2 cellular contexts compared by ENCODE assay signal in the genomic region with DNA sequence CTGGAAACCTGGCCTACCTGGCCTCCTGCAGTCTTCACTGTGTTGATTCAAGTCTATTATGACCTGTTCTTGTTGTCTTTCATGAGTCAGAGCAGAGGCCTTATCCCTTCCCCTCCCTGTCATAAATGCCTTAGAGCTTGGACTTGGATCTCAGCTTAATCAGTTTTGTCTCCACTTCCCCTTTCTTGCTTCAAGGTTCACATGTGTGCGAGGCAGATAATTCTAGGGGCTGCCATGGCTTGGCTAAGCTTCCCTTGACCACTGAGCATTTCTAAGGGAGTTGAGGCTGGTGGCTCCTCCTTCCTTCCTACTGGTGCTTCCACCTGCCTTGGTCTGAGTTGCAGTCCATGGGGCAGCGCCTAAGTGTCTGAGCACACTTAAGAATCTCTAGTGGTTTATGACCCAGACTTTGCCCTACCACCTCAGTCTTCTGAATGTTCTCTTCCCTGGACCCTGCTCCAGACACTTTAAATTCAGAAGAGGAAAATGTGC.
TF ChIP-seq lines count a peak whose summit lies in the region.

No MANE protein-coding gene starts in this region.

TF ChIP-seq in GM12878, 131 proteins besides CTCF, POLR2A, EP300 and RAD21 (continued from another document and continues in another):
- TF ChIP-seq IKZF1 (conservative IDR thresholded peaks at IDR 0.05) (peak; percentile 17; the same call in 1 of the 2 replicates), IRF4 (IDR thresholded peaks at IDR 0.05; ENCODE audit: low read depth, low read length) (no peak), RUNX3 (IDR thresholded peaks at IDR 0.05; ENCODE audit: low read length) (no peak), CHD4 (IDR thresholded peaks at IDR 0.05) (no peak), SP1 (IDR thresholded peaks at IDR 0.05; ENCODE audit: low read depth, low read length) (no peak), RELB (IDR thresholded peaks at IDR 0.05; ENCODE audit: low read depth) (no peak), SRF (IDR thresholded peaks at IDR 0.05; ENCODE audit: low read depth in 2 of 2, low read length in 2 of 2) (no peak), BCL11A (IDR thresholded peaks at IDR 0.05; ENCODE audit: low read depth, low read length) (no peak), NFXL1 (IDR thresholded peaks at IDR 0.05; ENCODE audit: borderline replicate concordance) (no peak), HDAC2 (IDR thresholded peaks at IDR 0.05) (no peak), LARP7 (IDR thresholded peaks at IDR 0.05) (no peak), E2F8 (IDR thresholded peaks at IDR 0.05; ENCODE audit: low read depth, partially characterized antibody) (no peak), PAX5 (IDR thresholded peaks at IDR 0.05; ENCODE audit: borderline replicate concordance, low read depth, low read length) (no peak), ATF7 (IDR thresholded peaks at IDR 0.05; ENCODE audit: low read depth) (no peak), IKZF2 (IDR thresholded peaks at IDR 0.05) (peak; percentile 23 to 35; a peak in 1 of 4 replicates), EED (IDR thresholded peaks at IDR 0.05; ENCODE audit: low read depth) (no peak), ZNF217 (IDR thresholded peaks at IDR 0.05) (no peak)
- TF ChIP-seq, protein P1, sequence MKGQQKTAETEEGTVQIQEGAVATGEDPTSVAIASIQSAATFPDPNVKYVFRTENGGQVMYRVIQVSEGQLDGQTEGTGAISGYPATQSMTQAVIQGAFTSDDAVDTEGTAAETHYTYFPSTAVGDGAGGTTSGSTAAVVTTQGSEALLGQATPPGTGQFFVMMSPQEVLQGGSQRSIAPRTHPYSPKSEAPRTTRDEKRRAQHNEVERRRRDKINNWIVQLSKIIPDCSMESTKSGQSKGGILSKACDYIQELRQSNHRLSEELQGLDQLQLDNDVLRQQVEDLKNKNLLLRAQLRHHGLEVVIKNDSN (IDR thresholded peaks at IDR 0.05; ENCODE audit: borderline replicate concordance, extremely low read length, insufficient read depth, low read depth, low read length), result no peak
- TF ChIP-seq, protein P2, sequence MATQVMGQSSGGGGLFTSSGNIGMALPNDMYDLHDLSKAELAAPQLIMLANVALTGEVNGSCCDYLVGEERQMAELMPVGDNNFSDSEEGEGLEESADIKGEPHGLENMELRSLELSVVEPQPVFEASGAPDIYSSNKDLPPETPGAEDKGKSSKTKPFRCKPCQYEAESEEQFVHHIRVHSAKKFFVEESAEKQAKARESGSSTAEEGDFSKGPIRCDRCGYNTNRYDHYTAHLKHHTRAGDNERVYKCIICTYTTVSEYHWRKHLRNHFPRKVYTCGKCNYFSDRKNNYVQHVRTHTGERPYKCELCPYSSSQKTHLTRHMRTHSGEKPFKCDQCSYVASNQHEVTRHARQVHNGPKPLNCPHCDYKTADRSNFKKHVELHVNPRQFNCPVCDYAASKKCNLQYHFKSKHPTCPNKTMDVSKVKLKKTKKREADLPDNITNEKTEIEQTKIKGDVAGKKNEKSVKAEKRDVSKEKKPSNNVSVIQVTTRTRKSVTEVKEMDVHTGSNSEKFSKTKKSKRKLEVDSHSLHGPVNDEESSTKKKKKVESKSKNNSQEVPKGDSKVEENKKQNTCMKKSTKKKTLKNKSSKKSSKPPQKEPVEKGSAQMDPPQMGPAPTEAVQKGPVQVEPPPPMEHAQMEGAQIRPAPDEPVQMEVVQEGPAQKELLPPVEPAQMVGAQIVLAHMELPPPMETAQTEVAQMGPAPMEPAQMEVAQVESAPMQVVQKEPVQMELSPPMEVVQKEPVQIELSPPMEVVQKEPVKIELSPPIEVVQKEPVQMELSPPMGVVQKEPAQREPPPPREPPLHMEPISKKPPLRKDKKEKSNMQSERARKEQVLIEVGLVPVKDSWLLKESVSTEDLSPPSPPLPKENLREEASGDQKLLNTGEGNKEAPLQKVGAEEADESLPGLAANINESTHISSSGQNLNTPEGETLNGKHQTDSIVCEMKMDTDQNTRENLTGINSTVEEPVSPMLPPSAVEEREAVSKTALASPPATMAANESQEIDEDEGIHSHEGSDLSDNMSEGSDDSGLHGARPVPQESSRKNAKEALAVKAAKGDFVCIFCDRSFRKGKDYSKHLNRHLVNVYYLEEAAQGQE (IDR thresholded peaks at IDR 0.05; ENCODE audit: low read depth, low read length), result no peak

TF ChIP-seq in SK-N-SH treated with all-trans-retinoic acid at 6 μM for 48 hours, 23 proteins besides CTCF, POLR2A, EP300 and RAD21:
- TF ChIP-seq, protein P3, sequence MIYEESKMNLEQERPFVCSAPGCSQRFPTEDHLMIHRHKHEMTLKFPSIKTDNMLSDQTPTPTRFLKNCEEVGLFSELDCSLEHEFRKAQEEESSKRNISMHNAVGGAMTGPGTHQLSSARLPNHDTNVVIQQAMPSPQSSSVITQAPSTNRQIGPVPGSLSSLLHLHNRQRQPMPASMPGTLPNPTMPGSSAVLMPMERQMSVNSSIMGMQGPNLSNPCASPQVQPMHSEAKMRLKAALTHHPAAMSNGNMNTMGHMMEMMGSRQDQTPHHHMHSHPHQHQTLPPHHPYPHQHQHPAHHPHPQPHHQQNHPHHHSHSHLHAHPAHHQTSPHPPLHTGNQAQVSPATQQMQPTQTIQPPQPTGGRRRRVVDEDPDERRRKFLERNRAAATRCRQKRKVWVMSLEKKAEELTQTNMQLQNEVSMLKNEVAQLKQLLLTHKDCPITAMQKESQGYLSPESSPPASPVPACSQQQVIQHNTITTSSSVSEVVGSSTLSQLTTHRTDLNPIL (CRISPR knock-in tag; IDR thresholded peaks at IDR 0.05; ENCODE audit: low read depth), result no peak
- TF ChIP-seq TOX (CRISPR knock-in tag; IDR thresholded peaks at IDR 0.05; ENCODE audit: borderline replicate concordance) (no peak), OSR1 (CRISPR knock-in tag; IDR thresholded peaks at IDR 0.05) (no peak), CSDC2 (CRISPR knock-in tag; IDR thresholded peaks at IDR 0.05) (no peak), ESRRG (CRISPR knock-in tag; IDR thresholded peaks at IDR 0.05) (no peak), PPARA (CRISPR knock-in tag; IDR thresholded peaks at IDR 0.05; ENCODE audit: borderline replicate concordance) (no peak), POU6F1 (CRISPR knock-in tag; IDR thresholded peaks at IDR 0.05; ENCODE audit: borderline replicate concordance, low read depth) (no peak), CSRNP3 (CRISPR knock-in tag; IDR thresholded peaks at IDR 0.05) (no peak), ISL1 (CRISPR knock-in tag; IDR thresholded peaks at IDR 0.05) (no peak), ZC3H10 (CRISPR knock-in tag; IDR thresholded peaks at IDR 0.05) (no peak), ZNF8 (CRISPR knock-in tag; IDR thresholded peaks at IDR 0.05) (no peak), PATZ1 (CRISPR knock-in tag; IDR thresholded peaks at IDR 0.05; ENCODE audit: borderline replicate concordance) (no peak), ARNTL (CRISPR knock-in tag; IDR thresholded peaks at IDR 0.05; ENCODE audit: borderline replicate concordance, low read depth) (no peak)
